1 cellular context compared by ENCODE assay signal in genomic region chr17:50954641-50955121, GRCh38.
TF ChIP-seq lines count a peak whose summit lies in the region.

No MANE protein-coding gene starts in this region.

TF ChIP-seq in H1, 55 proteins besides CTCF, POLR2A, EP300 and RAD21 (continued from another document):
- TF ChIP-seq TBP (IDR thresholded peaks at IDR 0.05; ENCODE audit: low read depth, low read length) (no peak), NRF1 (IDR thresholded peaks at IDR 0.05; ENCODE audit: low read depth, low read length) (no peak), SP1 (IDR thresholded peaks at IDR 0.05; ENCODE audit: low read depth, low read length) (no peak), JUN (IDR thresholded peaks at IDR 0.05; ENCODE audit: low read depth, low read length) (no peak), GTF2F1 (IDR thresholded peaks at IDR 0.05; ENCODE audit: borderline replicate concordance, low read depth, low read length) (no peak), ATF3 (IDR thresholded peaks at IDR 0.05; ENCODE audit: insufficient read depth, low read depth, low read length) (no peak), EZH2 (IDR thresholded peaks at IDR 0.05; ENCODE audit: low read depth, low read length, severe bottlenecking) (no peak), CTBP2 (IDR thresholded peaks at IDR 0.05; ENCODE audit: borderline replicate concordance, insufficient read depth, insufficient read length, low read length) (no peak), BACH1 (IDR thresholded peaks at IDR 0.05; ENCODE audit: low read length) (no peak)
